In genomic region chrX:48676106-48676892, GRCh38 we compare ENCODE assay signal across 8 cellular contexts. TPM values are rescaled to one million over a fixed set of nuclear protein-coding genes. Genes with fewer than 3 reads are reported as not detected.
DNase-seq lines count a peak whose midpoint lies in the region; ATAC-seq, FAIRE-seq and TF ChIP-seq lines count a peak whose summit lies in the region.

No MANE protein-coding gene starts in this region.

- peak; percentile 97 to 98 for ATAC-seq in natural killer cell treated with Interleukin-12 subunit alpha and Interleukin-12 subunit beta and Interleukin-15 and Interleukin-18, amount 100 ng/mL, for 72 hours

- DNase-seq in EL (peak; percentile 85), H54 (ENCODE audit: insufficient read length, low spot score) (peak; percentile 72), LoVo (ENCODE audit: low spot score) (peak; percentile 84), RPMI8226 (peak; percentile 93), fibroblast of mammary gland (ENCODE audit: low read depth) (peak; percentile 77)
- peak; percentile 86 for DNase-seq in activated T-helper 2 cell treated with anti-CD3 and anti-CD28 coated beads, Interferon-gamma antibody, Interleukin-2, Interleukin-4, amounts not matched to agents 10 μg/mL and 5 μg/mL and 100 μg/mL, durations not matched to agents 14 hours and 24 hours and 36 hours (ENCODE audit: low spot score)
- DNase-seq in natural killer cell treated with Interleukin-12 subunit alpha and Interleukin-12 subunit beta and Interleukin-15 and Interleukin-18, amount 100 ng/mL, for 72 hours (ENCODE audit: low spot score), result peak; percentile 94
- peak; percentile 87 for DNase-seq in stimulated activated naive CD4-positive, alpha-beta T cell treated with Interleukin-2 at 50 U/mL for 16 hours (lab: John Stamatoyannopoulos, UW)

- peaks cover 9% of the 10 kb centered on the region for H3K36me3 Mint-ChIP-seq in activated T-helper 2 cell treated with anti-CD3 and anti-CD28 coated beads, Interferon-gamma antibody, Interleukin-2, Interleukin-4, amounts not matched to agents 10 μg/mL and 5 μg/mL and 100 μg/mL, durations not matched to agents 14 hours and 24 hours and 36 hours (ENCODE audit: low read depth)
- no peaks in the 10 kb centered on the region for H3K36me3 Mint-ChIP-seq in natural killer cell treated with Interleukin-12 subunit alpha and Interleukin-12 subunit beta and Interleukin-15 and Interleukin-18, amount 100 ng/mL, for 72 hours

- H3K4me3 Mint-ChIP-seq in activated T-helper 2 cell treated with anti-CD3 and anti-CD28 coated beads, Interferon-gamma antibody, Interleukin-2, Interleukin-4, amounts not matched to agents 10 μg/mL and 5 μg/mL and 100 μg/mL, durations not matched to agents 14 hours and 24 hours and 36 hours (ENCODE audit: low read depth), result peak overlapping the region; percentile 91
- H3K4me3 Mint-ChIP-seq in natural killer cell treated with Interleukin-12 subunit alpha and Interleukin-12 subunit beta and Interleukin-15 and Interleukin-18, amount 100 ng/mL, for 72 hours, result peak overlapping the region; percentile 89

- intact Hi-C loops in activated T-helper 2 cell treated with anti-CD3 and anti-CD28 coated beads, Interferon-gamma antibody, Interleukin-2, Interleukin-4, amounts not matched to agents 10 μg/mL and 5 μg/mL and 100 μg/mL, durations not matched to agents 14 hours and 24 hours and 36 hours (cut with micrococcal nuclease), result loop anchor here (2.0 to 5.0 kb wide), 3 partner anchors 21 to 79 kb away; partner anchors contain the start of genes SUV39H1 and WDR13

- peaks cover 13% of the 10 kb centered on the region for H3K4me1 Mint-ChIP-seq in activated T-helper 2 cell treated with anti-CD3 and anti-CD28 coated beads, Interferon-gamma antibody, Interleukin-2, Interleukin-4, amounts not matched to agents 10 μg/mL and 5 μg/mL and 100 μg/mL, durations not matched to agents 14 hours and 24 hours and 36 hours (ENCODE audit: low read depth)
- peaks cover 5 to 23% of the 10 kb centered on the region in 2 donors for H3K4me1 Mint-ChIP-seq in natural killer cell treated with Interleukin-12 subunit alpha and Interleukin-12 subunit beta and Interleukin-15 and Interleukin-18, amount 100 ng/mL, for 72 hours (ENCODE audit: low read depth in 2 of 2)

- no peak for TF ChIP-seq CTCF in fibroblast of mammary gland (conservative IDR thresholded peaks at IDR 0.05; ENCODE audit: control insufficient read depth, insufficient read depth, low read depth, low read length)

- peak overlapping the region; percentile 91 for H3K27ac Mint-ChIP-seq in activated T-helper 2 cell treated with anti-CD3 and anti-CD28 coated beads, Interferon-gamma antibody, Interleukin-2, Interleukin-4, amounts not matched to agents 10 μg/mL and 5 μg/mL and 100 μg/mL, durations not matched to agents 14 hours and 24 hours and 36 hours
- H3K27ac Mint-ChIP-seq in natural killer cell treated with Interleukin-12 subunit alpha and Interleukin-12 subunit beta and Interleukin-15 and Interleukin-18, amount 100 ng/mL, for 72 hours, result peak overlapping the region; percentile 87 to 88

- peak overlapping the region; percentile 58 for H3K4me3 ChIP-seq in fibroblast of mammary gland (ENCODE audit: control insufficient read depth, low read depth, low read length)

- TF ChIP-seq POLR2A in H54 (IDR thresholded peaks at IDR 0.05; ENCODE audit: low read depth, low read length), result peak; percentile 44

- no peaks in the 10 kb centered on the region for H3K9me3 Mint-ChIP-seq in activated T-helper 2 cell treated with anti-CD3 and anti-CD28 coated beads, Interferon-gamma antibody, Interleukin-2, Interleukin-4, amounts not matched to agents 10 μg/mL and 5 μg/mL and 100 μg/mL, durations not matched to agents 14 hours and 24 hours and 36 hours
- H3K9me3 Mint-ChIP-seq in natural killer cell treated with Interleukin-12 subunit alpha and Interleukin-12 subunit beta and Interleukin-15 and Interleukin-18, amount 100 ng/mL, for 72 hours, result no peaks in the 10 kb centered on the region

- no peak for FAIRE-seq in H54 (lab: Jason Lieb, UNC)

- H3K27me3 Mint-ChIP-seq in activated T-helper 2 cell treated with anti-CD3 and anti-CD28 coated beads, Interferon-gamma antibody, Interleukin-2, Interleukin-4, amounts not matched to agents 10 μg/mL and 5 μg/mL and 100 μg/mL, durations not matched to agents 14 hours and 24 hours and 36 hours (ENCODE audit: low read depth), result no peaks in the 10 kb centered on the region
- H3K27me3 Mint-ChIP-seq in natural killer cell treated with Interleukin-12 subunit alpha and Interleukin-12 subunit beta and Interleukin-15 and Interleukin-18, amount 100 ng/mL, for 72 hours, result no peaks in the 10 kb centered on the region

RNA-seq across cellular contexts. Expression of gene WAS, which starts 7.3 kb away (rescaled TPM):
- 117 and 120 TPM in 2 replicates for total RNA-seq in activated T-helper 2 cell treated with anti-CD3 and anti-CD28 coated beads, Interferon-gamma antibody, Interleukin-2, Interleukin-4, amounts not matched to agents 10 μg/mL and 5 μg/mL and 100 μg/mL, durations not matched to agents 14 hours and 24 hours and 36 hours
- total RNA-seq in natural killer cell treated with Interleukin-12 subunit alpha and Interleukin-12 subunit beta and Interleukin-15 and Interleukin-18, amount 100 ng/mL, for 72 hours, result 100 to 1,000 TPM in 1 of 2 donors, 10 to 100 TPM in 1; 98.7 to 109 TPM

RNA-seq across cellular contexts. Expression of gene SUV39H1, which starts 20.2 kb away (rescaled TPM):
- total RNA-seq in activated T-helper 2 cell treated with anti-CD3 and anti-CD28 coated beads, Interferon-gamma antibody, Interleukin-2, Interleukin-4, amounts not matched to agents 10 μg/mL and 5 μg/mL and 100 μg/mL, durations not matched to agents 14 hours and 24 hours and 36 hours, result 28.8 and 29.6 TPM in 2 replicates
- 10 to 100 TPM; 19.2 to 33.8 TPM for total RNA-seq in natural killer cell treated with Interleukin-12 subunit alpha and Interleukin-12 subunit beta and Interleukin-15 and Interleukin-18, amount 100 ng/mL, for 72 hours

Comparison
In these comparisons a context has a peak if more than half of its experiments do, and no peak if none do; other contexts are left out.
1. Peak in every context shown above with its lines: DNase-seq, ATAC-seq and H3K4me3 ChIP-seq.